Comparison of ENCODE assay signal across 9 cellular contexts in genomic region chr3:181727122-181728036, GRCh38. TPM values are rescaled to one million over a fixed set of nuclear protein-coding genes. Genes with fewer than 3 reads are reported as not detected.
DNase-seq lines count a peak whose midpoint lies in the region; ATAC-seq and TF ChIP-seq lines count a peak whose summit lies in the region.
"Had no signal": no experiment of that assay in that cellular context is flagged by ENCODE, and none has a peak within 500 bp of the region (broad histone marks: within the 10 kb centered on the region; RNA-seq: fewer than 3 reads in every experiment).

No MANE protein-coding gene starts in this region.

- H3K79me2 ChIP-seq in DOHH2 (ENCODE audit: control insufficient read depth, low read length) (no peaks in the 10 kb centered on the region), PC-9 (ENCODE audit: low read depth) (no peaks in the 10 kb centered on the region)

- H3K9me2 ChIP-seq in DOHH2 (replicated peaks; ENCODE audit: control insufficient read depth, low read length) (no peaks in the 10 kb centered on the region), PC-9 (ENCODE audit: insufficient read depth) (no peaks in the 10 kb centered on the region)

- DNase-seq in PC-9: no peak
- DNase-seq in fibroblast of the aortic adventitia (ENCODE audit: low read depth): no peak
- DNase-seq in prostate gland (ENCODE audit: low spot score): no peak
- no peak for DNase-seq in HEK293T (ENCODE audit: extremely low spot score)

- TF ChIP-seq POLR2A in prostate gland (IDR thresholded peaks at IDR 0.05): no peak

- H3K4me1 ChIP-seq in DOHH2 (ENCODE audit: control insufficient read depth, low read length) (peaks cover 6% of the 10 kb centered on the region; the same call in 1 of the 2 replicates), PC-9 (replicated peaks; ENCODE audit: insufficient read depth) (no peaks in the 10 kb centered on the region), prostate gland (replicated peaks) (no peaks in the 10 kb centered on the region)

- H3K27ac ChIP-seq in DOHH2 (ENCODE audit: low read depth, low read length): no peak overlapping the region
- no peak overlapping the region for H3K27ac ChIP-seq in PC-9
- H3K27ac ChIP-seq in prostate gland: peak overlapping the region; percentile 66 to 77

- BruUV-seq in PC-9 (replicated peaks; lab: Mats Ljungman, UMichigan): no TSS peak

- H4K20me1 ChIP-seq in DOHH2 (ENCODE audit: control insufficient read depth, insufficient read depth, low read depth, low read length) (no peaks in the 10 kb centered on the region), PC-9 (ENCODE audit: insufficient read depth) (no peaks in the 10 kb centered on the region)

- H3F3A ChIP-seq in DOHH2 (ENCODE audit: control insufficient read depth, insufficient read depth) (no peaks in the 10 kb centered on the region), PC-9 (ENCODE audit: insufficient read depth, low read depth) (no peaks in the 10 kb centered on the region)

- ATAC-seq in GM21390 (IDR thresholded peaks at IDR 0.05; ENCODE audit: unreplicated experiment) (no peak), HG03159 (IDR thresholded peaks at IDR 0.05; ENCODE audit: unreplicated experiment) (no peak), GM21367 (IDR thresholded peaks at IDR 0.05; ENCODE audit: unreplicated experiment) (no peak)
- ATAC-seq: K562 had no signal

- TF ChIP-seq CTCF in DOHH2 (IDR thresholded peaks at IDR 0.05; ENCODE audit: low read depth, low read length, poor library complexity, severe bottlenecking) (no peak), PC-9 (conservative IDR thresholded peaks at IDR 0.05) (no peak), fibroblast of the aortic adventitia (IDR thresholded peaks at IDR 0.05; ENCODE audit: insufficient read depth, low read length) (no peak), prostate gland (IDR thresholded peaks at IDR 0.05) (no peak)

- intact Hi-C loops in PC-9 (cut with micrococcal nuclease; ENCODE audit: unreplicated experiment): no loop called here
- intact Hi-C loops in prostate gland (cut with DNase I): no loop called here

- CTCF ChIA-PET in PC-9 (lab: Charles Lee) (interaction anchor here (0.6 to 0.9 kb wide), 2 partner anchors 27 to 1088 kb away, joined by 3 read pairs; no protein-coding TSS in a partner anchor), HEK293T (lab: Yijun Ruan, JAX) (no interaction called here)

- POLR2A ChIA-PET in PC-9 (lab: Charles Lee; ENCODE audit: unreplicated experiment) (interaction anchor here (0.7 kb wide), 1 partner anchor 539 kb away, joined by 4 read pairs; no protein-coding TSS in a partner anchor), HEK293T (lab: Yijun Ruan, JAX) (no interaction called here)

- 4% methylated on average over 39 of the region's 39 CpGs for WGBS in prostate gland

- H3K4me2 ChIP-seq in DOHH2 (ENCODE audit: low read length) (peak overlapping the region; percentile 52), PC-9 (peak overlapping the region; percentile 48; the same call in 1 of the 2 replicates)

- H2AFZ ChIP-seq in PC-9: no peak overlapping the region

- H3K27me3 ChIP-seq in DOHH2 (ENCODE audit: control insufficient read depth, low read length): peaks cover 79% of the 10 kb centered on the region
- peaks cover 40% of the 10 kb centered on the region for H3K27me3 ChIP-seq in PC-9 (ENCODE audit: insufficient read depth, low read depth)
- H3K27me3 ChIP-seq in prostate gland (replicated peaks; ENCODE audit: insufficient read depth): no peaks in the 10 kb centered on the region

- H3K9me3 ChIP-seq in DOHH2 (ENCODE audit: control insufficient read depth, insufficient read depth, low read length): no peaks in the 10 kb centered on the region
- H3K9me3 ChIP-seq in PC-9 (ENCODE audit: insufficient read depth, low read depth): no peaks in the 10 kb centered on the region
- H3K9me3 ChIP-seq in prostate gland: no peaks in the 10 kb centered on the region

- H3K4me3 ChIP-seq in DOHH2 (ENCODE audit: low read length): peak overlapping the region; percentile 32
- H3K4me3 ChIP-seq in PC-9: no peak overlapping the region
- H3K4me3 ChIP-seq in fibroblast of the aortic adventitia (ENCODE audit: low read depth, low read length): peak overlapping the region; percentile 42
- peak overlapping the region; percentile 32 to 38 for H3K4me3 ChIP-seq in prostate gland
- H3K4me3 ChIP-seq: K562 had no signal

- H3K36me3 ChIP-seq in DOHH2 (ENCODE audit: control insufficient read depth, low read length) (no peaks in the 10 kb centered on the region), PC-9 (ENCODE audit: low read depth) (no peaks in the 10 kb centered on the region), prostate gland (no peaks in the 10 kb centered on the region)

TF ChIP-seq in HEK293T, 16 proteins besides CTCF, POLR2A, EP300 and RAD21:
- TF ChIP-seq ELF4 (IDR thresholded peaks at IDR 0.05) (no peak), HDGF (IDR thresholded peaks at IDR 0.05; ENCODE audit: borderline replicate concordance) (no peak), FOXM1 (IDR thresholded peaks at IDR 0.05; ENCODE audit: borderline replicate concordance) (no peak), LEF1 (IDR thresholded peaks at IDR 0.05; ENCODE audit: borderline replicate concordance) (no peak), ARNT (IDR thresholded peaks at IDR 0.05) (no peak), SUZ12 (IDR thresholded peaks at IDR 0.05) (no peak), ZNF384 (IDR thresholded peaks at IDR 0.05) (no peak), SP1 (IDR thresholded peaks at IDR 0.05) (no peak), BHLHE40 (IDR thresholded peaks at IDR 0.05; ENCODE audit: borderline replicate concordance) (no peak), NFRKB (IDR thresholded peaks at IDR 0.05) (no peak), FOXA1 (IDR thresholded peaks at IDR 0.05) (no peak), CTBP1 (IDR thresholded peaks at IDR 0.05; ENCODE audit: borderline replicate concordance) (no peak), L3MBTL2 (conservative IDR thresholded peaks at IDR 0.05) (no peak), TARDBP (IDR thresholded peaks at IDR 0.05) (no peak), PKNOX1 (IDR thresholded peaks at IDR 0.05) (no peak)
TF ChIP-seq in HEK293T: peak in this region for 0.

RNA-seq across cellular contexts. Expression of gene SOX2, which starts 15.7 kb away (rescaled TPM):
- total RNA-seq in PC-9 (2021): not detected in 2 replicates
- total RNA-seq in fibroblast of the aortic adventitia (ENCODE audit: low replicate concordance): not detected in 2 replicates
- total RNA-seq in prostate gland: 10 to 100 TPM; 10.5 to 17.8 TPM

Comparison
In these comparisons a context has a peak if more than half of its experiments do, and no peak if none do; other contexts are left out.
1. H3K27ac ChIP-seq: peak in prostate gland (2 of 2); none in DOHH2 (single experiment) and PC-9 (single experiment).
2. RNA of gene SOX2, which starts 15.7 kb away (total RNA-seq): 10.5 to 17.8 TPM in prostate gland; not detected in PC-9 and not detected in fibroblast of the aortic adventitia; every median in the first group is over 10 times any median in the second.